Comparison of ENCODE assay signal across 9 cellular contexts in the genomic region with DNA sequence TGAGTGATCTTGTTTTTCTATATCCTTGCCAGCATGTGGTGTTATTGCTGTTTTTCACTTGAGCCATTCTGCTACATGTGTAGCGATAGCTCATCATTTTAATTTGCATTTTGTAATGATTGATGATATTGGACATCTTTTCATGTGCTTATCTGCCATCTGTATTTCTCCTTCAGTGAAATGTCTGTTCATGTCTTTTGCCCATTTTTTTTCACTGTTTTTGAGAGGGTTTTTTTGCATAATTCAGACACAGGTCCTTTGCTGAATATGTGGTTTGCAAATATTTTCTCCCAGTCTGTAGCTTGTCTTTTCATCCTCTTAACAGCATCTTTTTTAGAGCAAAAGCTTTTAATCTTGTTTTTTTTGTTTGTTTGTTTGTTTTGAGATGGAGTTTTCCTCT.
"Had no signal": no experiment of that assay in that cellular context is flagged by ENCODE, and none has a peak within 500 bp of the region (broad histone marks: within the 10 kb centered on the region; RNA-seq: fewer than 3 reads in every experiment).

No MANE protein-coding gene starts in this region.

- H3K9me3 ChIP-seq: HAP-1 had no signal

- H3K4me2 ChIP-seq: GM23338 had no signal

- H3K4me3 ChIP-seq: GM23248, GM23338, HAP-1 had no signal

- H2AFZ ChIP-seq: GM23248, GM23338 had no signal

- DNase-seq: GM23248, GOT3, H7, H9, HCEC 1CT, HFFc6 had no signal

- ATAC-seq: GM23338, HCT116 had no signal

- H3K27ac ChIP-seq: GM23248 had no signal

- H3K9ac ChIP-seq: GM23248 had no signal
